In the genomic region with DNA sequence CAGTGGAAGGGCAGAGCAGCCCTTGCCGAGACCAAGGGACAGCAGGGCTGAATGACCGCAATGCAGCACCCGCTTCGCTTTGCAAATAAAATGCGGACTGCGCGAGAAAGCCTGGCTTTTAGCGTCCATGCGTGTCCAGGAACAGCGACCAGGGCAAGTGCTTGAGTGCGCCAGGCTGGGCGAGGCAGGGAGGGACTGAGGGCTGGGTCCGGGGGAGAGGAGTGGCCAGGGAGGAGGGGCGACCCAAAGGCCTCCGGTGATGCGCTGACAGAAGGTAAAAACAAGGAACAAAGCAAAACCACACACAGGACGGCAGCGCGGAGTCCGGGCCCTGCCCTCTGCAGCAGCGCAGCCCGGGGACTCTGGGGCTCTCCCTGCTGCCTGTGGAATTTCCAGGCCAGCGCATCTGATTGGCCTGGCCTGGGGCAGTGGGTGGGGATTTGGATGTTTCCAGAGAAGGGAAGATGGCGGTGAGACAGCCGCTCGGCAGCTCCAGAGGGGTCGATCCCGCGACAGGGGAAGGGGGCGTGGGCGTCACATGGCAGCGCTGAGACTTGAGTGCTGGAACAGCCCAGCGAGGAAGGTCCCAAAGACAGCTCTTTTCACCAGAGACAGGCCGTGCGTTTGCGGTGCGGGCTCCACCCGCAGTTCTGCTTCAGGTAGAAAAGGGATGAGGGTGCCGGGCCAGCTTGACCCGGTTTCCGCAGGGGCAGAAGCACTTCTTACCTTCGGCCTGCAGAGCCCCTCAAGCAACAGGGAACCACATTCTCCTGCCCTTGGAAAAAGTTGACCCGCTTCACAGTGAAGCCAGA, we compare ENCODE assay signal across 1 cellular context.
TF ChIP-seq lines count a peak whose summit lies in the region.

No MANE protein-coding gene starts in this region.

TF ChIP-seq in HepG2, 621 proteins besides CTCF, POLR2A, EP300 and RAD21 (continued from another document and continues in another):
- TF ChIP-seq SOX5 (CRISPR knock-in tag; IDR thresholded peaks at IDR 0.05; ENCODE audit: borderline replicate concordance): peak; percentile 82
- TF ChIP-seq, protein P1, sequence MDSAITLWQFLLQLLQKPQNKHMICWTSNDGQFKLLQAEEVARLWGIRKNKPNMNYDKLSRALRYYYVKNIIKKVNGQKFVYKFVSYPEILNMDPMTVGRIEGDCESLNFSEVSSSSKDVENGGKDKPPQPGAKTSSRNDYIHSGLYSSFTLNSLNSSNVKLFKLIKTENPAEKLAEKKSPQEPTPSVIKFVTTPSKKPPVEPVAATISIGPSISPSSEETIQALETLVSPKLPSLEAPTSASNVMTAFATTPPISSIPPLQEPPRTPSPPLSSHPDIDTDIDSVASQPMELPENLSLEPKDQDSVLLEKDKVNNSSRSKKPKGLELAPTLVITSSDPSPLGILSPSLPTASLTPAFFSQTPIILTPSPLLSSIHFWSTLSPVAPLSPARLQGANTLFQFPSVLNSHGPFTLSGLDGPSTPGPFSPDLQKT (CRISPR knock-in tag; IDR thresholded peaks at IDR 0.05; ENCODE audit: borderline replicate concordance): no peak
- TF ChIP-seq CBX2 (IDR thresholded peaks at IDR 0.05; ENCODE audit: low read depth, low read length): no peak
- peak; percentile 28; the same call in 1 of the 2 replicates for TF ChIP-seq CBX2 (CRISPR knock-in tag; IDR thresholded peaks at IDR 0.05; ENCODE audit: low read depth)
- peak; percentile 80; the same call in 1 of the 2 replicates for TF ChIP-seq ZNF205 (CRISPR knock-in tag; IDR thresholded peaks at IDR 0.05)
- TF ChIP-seq NCOA5 (CRISPR knock-in tag; IDR thresholded peaks at IDR 0.05): no peak
- TF ChIP-seq POLR2AphosphoS2 (IDR thresholded peaks at IDR 0.05; ENCODE audit: low read depth, low read length): no peak
- TF ChIP-seq ZNF652 (CRISPR knock-in tag; IDR thresholded peaks at IDR 0.05; ENCODE audit: borderline replicate concordance, low read depth): no peak
- TF ChIP-seq, protein P2, sequence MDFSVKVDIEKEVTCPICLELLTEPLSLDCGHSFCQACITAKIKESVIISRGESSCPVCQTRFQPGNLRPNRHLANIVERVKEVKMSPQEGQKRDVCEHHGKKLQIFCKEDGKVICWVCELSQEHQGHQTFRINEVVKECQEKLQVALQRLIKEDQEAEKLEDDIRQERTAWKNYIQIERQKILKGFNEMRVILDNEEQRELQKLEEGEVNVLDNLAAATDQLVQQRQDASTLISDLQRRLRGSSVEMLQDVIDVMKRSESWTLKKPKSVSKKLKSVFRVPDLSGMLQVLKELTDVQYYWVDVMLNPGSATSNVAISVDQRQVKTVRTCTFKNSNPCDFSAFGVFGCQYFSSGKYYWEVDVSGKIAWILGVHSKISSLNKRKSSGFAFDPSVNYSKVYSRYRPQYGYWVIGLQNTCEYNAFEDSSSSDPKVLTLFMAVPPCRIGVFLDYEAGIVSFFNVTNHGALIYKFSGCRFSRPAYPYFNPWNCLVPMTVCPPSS (IDR thresholded peaks at IDR 0.05): no peak
- no peak for TF ChIP-seq NFIB (CRISPR knock-in tag; IDR thresholded peaks at IDR 0.05; ENCODE audit: borderline replicate concordance)
- peak; percentile 29; the same call in 1 of the 2 replicates for TF ChIP-seq ZNF33B (CRISPR knock-in tag; IDR thresholded peaks at IDR 0.05)
- TF ChIP-seq, protein P3, sequence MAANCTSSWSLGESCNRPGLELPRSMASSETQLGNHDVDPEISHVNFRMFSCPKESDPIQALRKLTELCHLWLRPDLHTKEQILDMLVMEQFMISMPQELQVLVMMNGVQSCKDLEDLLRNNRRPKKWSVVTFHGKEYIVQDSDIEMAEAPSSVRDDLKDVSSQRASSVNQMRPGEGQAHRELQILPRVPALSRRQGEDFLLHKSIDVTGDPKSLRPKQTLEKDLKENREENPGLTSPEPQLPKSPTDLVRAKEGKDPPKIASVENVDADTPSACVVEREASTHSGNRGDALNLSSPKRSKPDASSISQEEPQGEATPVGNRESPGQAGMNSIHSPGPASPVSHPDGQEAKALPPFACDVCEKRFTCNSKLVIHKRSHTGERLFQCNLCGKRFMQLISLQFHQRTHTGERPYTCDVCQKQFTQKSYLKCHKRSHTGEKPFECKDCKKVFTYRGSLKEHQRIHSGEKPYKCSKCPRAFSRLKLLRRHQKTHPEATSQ (CRISPR knock-in tag; IDR thresholded peaks at IDR 0.05; ENCODE audit: borderline replicate concordance): 0 out of 2 replicates have a peak, but pooled peaks have one; percentile 47
- TF ChIP-seq, protein P4, sequence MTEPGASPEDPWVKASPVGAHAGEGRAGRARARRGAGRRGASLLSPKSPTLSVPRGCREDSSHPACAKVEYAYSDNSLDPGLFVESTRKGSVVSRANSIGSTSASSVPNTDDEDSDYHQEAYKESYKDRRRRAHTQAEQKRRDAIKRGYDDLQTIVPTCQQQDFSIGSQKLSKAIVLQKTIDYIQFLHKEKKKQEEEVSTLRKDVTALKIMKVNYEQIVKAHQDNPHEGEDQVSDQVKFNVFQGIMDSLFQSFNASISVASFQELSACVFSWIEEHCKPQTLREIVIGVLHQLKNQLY (CRISPR knock-in tag; IDR thresholded peaks at IDR 0.05): peak; percentile 11; the same call in 1 of the 2 replicates
- 0 out of 2 replicates have a peak, but pooled peaks have one; percentile 23 for TF ChIP-seq ZNF3 (CRISPR knock-in tag; IDR thresholded peaks at IDR 0.05)
- TF ChIP-seq TARDBP (CRISPR knock-in tag; IDR thresholded peaks at IDR 0.05): peak; percentile 89
- TF ChIP-seq IRF2 (CRISPR knock-in tag; IDR thresholded peaks at IDR 0.05): no peak
- TF ChIP-seq ZMYM2 (CRISPR knock-in tag; IDR thresholded peaks at IDR 0.05): peak; percentile 82; the same call in 1 of the 2 replicates
- TF ChIP-seq SRSF9 (IDR thresholded peaks at IDR 0.05; ENCODE audit: borderline replicate concordance, insufficient read depth, low read depth, low read length, poor library complexity, severe bottlenecking): no peak
- TF ChIP-seq ZBTB3 (CRISPR knock-in tag; IDR thresholded peaks at IDR 0.05; ENCODE audit: borderline replicate concordance, low read depth): no peak
- peak; percentile 57 for TF ChIP-seq AHR (CRISPR knock-in tag; IDR thresholded peaks at IDR 0.05)
- TF ChIP-seq, protein P5, sequence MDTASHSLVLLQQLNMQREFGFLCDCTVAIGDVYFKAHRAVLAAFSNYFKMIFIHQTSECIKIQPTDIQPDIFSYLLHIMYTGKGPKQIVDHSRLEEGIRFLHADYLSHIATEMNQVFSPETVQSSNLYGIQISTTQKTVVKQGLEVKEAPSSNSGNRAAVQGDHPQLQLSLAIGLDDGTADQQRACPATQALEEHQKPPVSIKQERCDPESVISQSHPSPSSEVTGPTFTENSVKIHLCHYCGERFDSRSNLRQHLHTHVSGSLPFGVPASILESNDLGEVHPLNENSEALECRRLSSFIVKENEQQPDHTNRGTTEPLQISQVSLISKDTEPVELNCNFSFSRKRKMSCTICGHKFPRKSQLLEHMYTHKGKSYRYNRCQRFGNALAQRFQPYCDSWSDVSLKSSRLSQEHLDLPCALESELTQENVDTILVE (CRISPR knock-in tag; IDR thresholded peaks at IDR 0.05): peak; percentile 75
- TF ChIP-seq, protein P6, sequence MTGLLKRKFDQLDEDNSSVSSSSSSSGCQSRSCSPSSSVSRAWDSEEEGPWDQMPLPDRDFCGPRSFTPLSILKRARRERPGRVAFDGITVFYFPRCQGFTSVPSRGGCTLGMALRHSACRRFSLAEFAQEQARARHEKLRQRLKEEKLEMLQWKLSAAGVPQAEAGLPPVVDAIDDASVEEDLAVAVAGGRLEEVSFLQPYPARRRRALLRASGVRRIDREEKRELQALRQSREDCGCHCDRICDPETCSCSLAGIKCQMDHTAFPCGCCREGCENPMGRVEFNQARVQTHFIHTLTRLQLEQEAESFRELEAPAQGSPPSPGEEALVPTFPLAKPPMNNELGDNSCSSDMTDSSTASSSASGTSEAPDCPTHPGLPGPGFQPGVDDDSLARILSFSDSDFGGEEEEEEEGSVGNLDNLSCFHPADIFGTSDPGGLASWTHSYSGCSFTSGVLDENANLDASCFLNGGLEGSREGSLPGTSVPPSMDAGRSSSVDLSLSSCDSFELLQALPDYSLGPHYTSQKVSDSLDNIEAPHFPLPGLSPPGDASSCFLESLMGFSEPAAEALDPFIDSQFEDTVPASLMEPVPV (CRISPR knock-in tag; IDR thresholded peaks at IDR 0.05): peak; percentile 88; the same call in 1 of the 2 replicates
- TF ChIP-seq MAZ (IDR thresholded peaks at IDR 0.05; ENCODE audit: borderline replicate concordance, low read depth, low read length): 0 out of 2 replicates have a peak, but pooled peaks have one; percentile 16
- TF ChIP-seq MAZ (CRISPR knock-in tag; IDR thresholded peaks at IDR 0.05; ENCODE audit: low read depth): no peak; the same call in 1 of the 2 replicates
- TF ChIP-seq KDM4B (CRISPR knock-in tag; IDR thresholded peaks at IDR 0.05): no peak
- TF ChIP-seq ZNF883 (CRISPR knock-in tag; IDR thresholded peaks at IDR 0.05; ENCODE audit: not compliant biosample characterization): peak; percentile 73
- no peak for TF ChIP-seq ZNF484 (CRISPR knock-in tag; IDR thresholded peaks at IDR 0.05; ENCODE audit: borderline replicate concordance, low read depth)
- TF ChIP-seq, protein P7, sequence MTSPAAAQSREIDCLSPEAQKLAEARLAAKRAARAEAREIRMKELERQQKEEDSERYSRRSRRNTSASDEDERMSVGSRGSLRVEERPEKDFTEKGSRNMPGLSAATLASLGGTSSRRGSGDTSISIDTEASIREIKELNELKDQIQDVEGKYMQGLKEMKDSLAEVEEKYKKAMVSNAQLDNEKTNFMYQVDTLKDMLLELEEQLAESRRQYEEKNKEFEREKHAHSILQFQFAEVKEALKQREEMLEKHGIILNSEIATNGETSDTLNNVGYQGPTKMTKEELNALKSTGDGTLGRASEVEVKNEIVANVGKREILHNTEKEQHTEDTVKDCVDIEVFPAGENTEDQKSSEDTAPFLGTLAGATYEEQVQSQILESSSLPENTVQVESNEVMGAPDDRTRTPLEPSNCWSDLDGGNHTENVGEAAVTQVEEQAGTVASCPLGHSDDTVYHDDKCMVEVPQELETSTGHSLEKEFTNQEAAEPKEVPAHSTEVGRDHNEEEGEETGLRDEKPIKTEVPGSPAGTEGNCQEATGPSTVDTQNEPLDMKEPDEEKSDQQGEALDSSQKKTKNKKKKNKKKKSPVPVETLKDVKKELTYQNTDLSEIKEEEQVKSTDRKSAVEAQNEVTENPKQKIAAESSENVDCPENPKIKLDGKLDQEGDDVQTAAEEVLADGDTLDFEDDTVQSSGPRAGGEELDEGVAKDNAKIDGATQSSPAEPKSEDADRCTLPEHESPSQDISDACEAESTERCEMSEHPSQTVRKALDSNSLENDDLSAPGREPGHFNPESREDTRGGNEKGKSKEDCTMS (CRISPR knock-in tag; conservative IDR thresholded peaks at IDR 0.05): no peak
- TF ChIP-seq, protein P8, sequence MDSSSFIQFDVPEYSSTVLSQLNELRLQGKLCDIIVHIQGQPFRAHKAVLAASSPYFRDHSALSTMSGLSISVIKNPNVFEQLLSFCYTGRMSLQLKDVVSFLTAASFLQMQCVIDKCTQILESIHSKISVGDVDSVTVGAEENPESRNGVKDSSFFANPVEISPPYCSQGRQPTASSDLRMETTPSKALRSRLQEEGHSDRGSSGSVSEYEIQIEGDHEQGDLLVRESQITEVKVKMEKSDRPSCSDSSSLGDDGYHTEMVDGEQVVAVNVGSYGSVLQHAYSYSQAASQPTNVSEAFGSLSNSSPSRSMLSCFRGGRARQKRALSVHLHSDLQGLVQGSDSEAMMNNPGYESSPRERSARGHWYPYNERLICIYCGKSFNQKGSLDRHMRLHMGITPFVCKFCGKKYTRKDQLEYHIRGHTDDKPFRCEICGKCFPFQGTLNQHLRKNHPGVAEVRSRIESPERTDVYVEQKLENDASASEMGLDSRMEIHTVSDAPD (CRISPR knock-in tag; IDR thresholded peaks at IDR 0.05): peak; percentile 78; the same call in 1 of the 2 replicates
- no peak for TF ChIP-seq PHF5A (CRISPR knock-in tag; IDR thresholded peaks at IDR 0.05; ENCODE audit: low read depth, unreplicated experiment)
- TF ChIP-seq ESRRA (CRISPR knock-in tag; IDR thresholded peaks at IDR 0.05; ENCODE audit: low read depth): no peak; the same call in 1 of the 2 replicates
- TF ChIP-seq ZNF605 (CRISPR knock-in tag; IDR thresholded peaks at IDR 0.05): peak; percentile 97
- peak; percentile 80 for TF ChIP-seq ZMYM3 (CRISPR knock-in tag; IDR thresholded peaks at IDR 0.05)
- TF ChIP-seq ZNF446 (CRISPR knock-in tag; IDR thresholded peaks at IDR 0.05): no peak
- 0 out of 2 replicates have a peak, but pooled peaks have one; percentile 34 for TF ChIP-seq ZNF431 (CRISPR knock-in tag; IDR thresholded peaks at IDR 0.05; ENCODE audit: borderline replicate concordance, low read depth)
- TF ChIP-seq FOXK1 (CRISPR knock-in tag; IDR thresholded peaks at IDR 0.05; ENCODE audit: borderline replicate concordance, low read depth): no peak
- TF ChIP-seq FOXK2 (IDR thresholded peaks at IDR 0.05): peak; percentile 74; the same call in 1 of the 2 replicates
- no peak for TF ChIP-seq JUNB (CRISPR knock-in tag; IDR thresholded peaks at IDR 0.05; ENCODE audit: borderline replicate concordance)
- TF ChIP-seq ZNF44 (CRISPR knock-in tag; IDR thresholded peaks at IDR 0.05): peak; percentile 41; the same call in 1 of the 2 replicates
- TF ChIP-seq ZNF7 (CRISPR knock-in tag; IDR thresholded peaks at IDR 0.05): no peak
- no peak for TF ChIP-seq ZNF383 (CRISPR knock-in tag; IDR thresholded peaks at IDR 0.05; ENCODE audit: borderline replicate concordance)
- no peak for TF ChIP-seq STAT5B (CRISPR knock-in tag; IDR thresholded peaks at IDR 0.05)
- TF ChIP-seq HIVEP1 (CRISPR knock-in tag; IDR thresholded peaks at IDR 0.05): peak; percentile 90
- no peak for TF ChIP-seq ZNF570 (CRISPR knock-in tag; IDR thresholded peaks at IDR 0.05; ENCODE audit: borderline replicate concordance)
- TF ChIP-seq, protein P9, sequence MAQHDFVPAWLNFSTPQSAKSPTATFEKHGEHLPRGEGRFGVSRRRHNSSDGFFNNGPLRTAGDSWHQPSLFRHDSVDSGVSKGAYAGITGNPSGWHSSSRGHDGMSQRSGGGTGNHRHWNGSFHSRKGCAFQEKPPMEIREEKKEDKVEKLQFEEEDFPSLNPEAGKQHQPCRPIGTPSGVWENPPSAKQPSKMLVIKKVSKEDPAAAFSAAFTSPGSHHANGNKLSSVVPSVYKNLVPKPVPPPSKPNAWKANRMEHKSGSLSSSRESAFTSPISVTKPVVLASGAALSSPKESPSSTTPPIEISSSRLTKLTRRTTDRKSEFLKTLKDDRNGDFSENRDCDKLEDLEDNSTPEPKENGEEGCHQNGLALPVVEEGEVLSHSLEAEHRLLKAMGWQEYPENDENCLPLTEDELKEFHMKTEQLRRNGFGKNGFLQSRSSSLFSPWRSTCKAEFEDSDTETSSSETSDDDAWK (CRISPR knock-in tag; IDR thresholded peaks at IDR 0.05): no peak
- TF ChIP-seq, protein P10, sequence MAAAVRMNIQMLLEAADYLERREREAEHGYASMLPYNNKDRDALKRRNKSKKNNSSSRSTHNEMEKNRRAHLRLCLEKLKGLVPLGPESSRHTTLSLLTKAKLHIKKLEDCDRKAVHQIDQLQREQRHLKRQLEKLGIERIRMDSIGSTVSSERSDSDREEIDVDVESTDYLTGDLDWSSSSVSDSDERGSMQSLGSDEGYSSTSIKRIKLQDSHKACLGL (CRISPR knock-in tag; IDR thresholded peaks at IDR 0.05): peak; percentile 90
- TF ChIP-seq PLRG1 (conservative IDR thresholded peaks at IDR 0.05): no peak
- TF ChIP-seq HCFC1 (IDR thresholded peaks at IDR 0.05; ENCODE audit: low read depth, low read length): no peak
- TF ChIP-seq KLF11 (CRISPR knock-in tag; IDR thresholded peaks at IDR 0.05): no peak
- 0 out of 2 replicates have a peak, but pooled peaks have one; percentile 7 for TF ChIP-seq ZFP90 (CRISPR knock-in tag; IDR thresholded peaks at IDR 0.05; ENCODE audit: borderline replicate concordance)
- TF ChIP-seq ZNF780A (CRISPR knock-in tag; IDR thresholded peaks at IDR 0.05): no peak
